Comparison of ENCODE assay signal across 1 cellular context in the genomic region with DNA sequence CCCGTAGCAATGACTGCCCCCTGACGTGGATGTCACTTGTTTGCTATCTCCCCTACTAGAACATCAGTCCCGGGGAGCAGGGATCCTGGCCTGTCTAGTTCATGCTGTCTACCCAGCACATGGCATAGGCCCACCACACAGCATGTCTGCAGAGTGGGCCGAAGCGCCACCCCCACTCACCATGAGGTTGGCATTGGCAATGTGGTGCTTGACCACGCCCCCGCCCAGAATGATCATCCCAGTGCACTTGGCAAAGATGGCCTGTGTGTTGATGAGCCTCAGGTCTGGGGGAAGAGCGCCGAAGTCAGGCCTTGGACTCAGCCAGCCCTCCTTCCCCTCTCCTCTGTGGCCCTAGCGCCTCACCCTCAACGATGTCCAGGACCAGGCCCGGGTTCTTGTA.
TF ChIP-seq lines count a peak whose summit lies in the region.

No MANE protein-coding gene starts in this region.

TF ChIP-seq in GM23338, 12 proteins besides CTCF, POLR2A, EP300 and RAD21 (continued from another document):
- TF ChIP-seq, protein P1, sequence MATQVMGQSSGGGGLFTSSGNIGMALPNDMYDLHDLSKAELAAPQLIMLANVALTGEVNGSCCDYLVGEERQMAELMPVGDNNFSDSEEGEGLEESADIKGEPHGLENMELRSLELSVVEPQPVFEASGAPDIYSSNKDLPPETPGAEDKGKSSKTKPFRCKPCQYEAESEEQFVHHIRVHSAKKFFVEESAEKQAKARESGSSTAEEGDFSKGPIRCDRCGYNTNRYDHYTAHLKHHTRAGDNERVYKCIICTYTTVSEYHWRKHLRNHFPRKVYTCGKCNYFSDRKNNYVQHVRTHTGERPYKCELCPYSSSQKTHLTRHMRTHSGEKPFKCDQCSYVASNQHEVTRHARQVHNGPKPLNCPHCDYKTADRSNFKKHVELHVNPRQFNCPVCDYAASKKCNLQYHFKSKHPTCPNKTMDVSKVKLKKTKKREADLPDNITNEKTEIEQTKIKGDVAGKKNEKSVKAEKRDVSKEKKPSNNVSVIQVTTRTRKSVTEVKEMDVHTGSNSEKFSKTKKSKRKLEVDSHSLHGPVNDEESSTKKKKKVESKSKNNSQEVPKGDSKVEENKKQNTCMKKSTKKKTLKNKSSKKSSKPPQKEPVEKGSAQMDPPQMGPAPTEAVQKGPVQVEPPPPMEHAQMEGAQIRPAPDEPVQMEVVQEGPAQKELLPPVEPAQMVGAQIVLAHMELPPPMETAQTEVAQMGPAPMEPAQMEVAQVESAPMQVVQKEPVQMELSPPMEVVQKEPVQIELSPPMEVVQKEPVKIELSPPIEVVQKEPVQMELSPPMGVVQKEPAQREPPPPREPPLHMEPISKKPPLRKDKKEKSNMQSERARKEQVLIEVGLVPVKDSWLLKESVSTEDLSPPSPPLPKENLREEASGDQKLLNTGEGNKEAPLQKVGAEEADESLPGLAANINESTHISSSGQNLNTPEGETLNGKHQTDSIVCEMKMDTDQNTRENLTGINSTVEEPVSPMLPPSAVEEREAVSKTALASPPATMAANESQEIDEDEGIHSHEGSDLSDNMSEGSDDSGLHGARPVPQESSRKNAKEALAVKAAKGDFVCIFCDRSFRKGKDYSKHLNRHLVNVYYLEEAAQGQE (IDR thresholded peaks at IDR 0.05; ENCODE audit: unreplicated experiment) = no peak
- no peak for TF ChIP-seq STAT1 (IDR thresholded peaks at IDR 0.05; ENCODE audit: unreplicated experiment)
TF ChIP-seq in GM23338: peak in this region for 0.
